In genomic region chr2:169782513-169782912, GRCh38 we compare ENCODE assay signal across 2 cellular contexts.
TF ChIP-seq lines count a peak whose summit lies in the region.

No MANE protein-coding gene starts in this region.

TF ChIP-seq in GM23338, 12 proteins besides CTCF, POLR2A, EP300 and RAD21:
- no peak for TF ChIP-seq EZH2phosphoT487 (IDR thresholded peaks at IDR 0.05; ENCODE audit: unreplicated experiment)
- no peak for TF ChIP-seq CREB1 (CRISPR knock-in tag; IDR thresholded peaks at IDR 0.05; ENCODE audit: low read depth)
- no peak for TF ChIP-seq NANOG (IDR thresholded peaks at IDR 0.05; ENCODE audit: borderline replicate concordance)
- no peak for TF ChIP-seq EZH2 (IDR thresholded peaks at IDR 0.05; ENCODE audit: low read depth, unreplicated experiment)
- no peak for TF ChIP-seq JUNB (IDR thresholded peaks at IDR 0.05; ENCODE audit: unreplicated experiment)
- TF ChIP-seq, protein P1, sequence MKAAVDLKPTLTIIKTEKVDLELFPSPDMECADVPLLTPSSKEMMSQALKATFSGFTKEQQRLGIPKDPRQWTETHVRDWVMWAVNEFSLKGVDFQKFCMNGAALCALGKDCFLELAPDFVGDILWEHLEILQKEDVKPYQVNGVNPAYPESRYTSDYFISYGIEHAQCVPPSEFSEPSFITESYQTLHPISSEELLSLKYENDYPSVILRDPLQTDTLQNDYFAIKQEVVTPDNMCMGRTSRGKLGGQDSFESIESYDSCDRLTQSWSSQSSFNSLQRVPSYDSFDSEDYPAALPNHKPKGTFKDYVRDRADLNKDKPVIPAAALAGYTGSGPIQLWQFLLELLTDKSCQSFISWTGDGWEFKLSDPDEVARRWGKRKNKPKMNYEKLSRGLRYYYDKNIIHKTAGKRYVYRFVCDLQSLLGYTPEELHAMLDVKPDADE (IDR thresholded peaks at IDR 0.05), result no peak
- no peak for TF ChIP-seq POLR2AphosphoS5 (IDR thresholded peaks at IDR 0.05; ENCODE audit: low read depth)

TF ChIP-seq in K562, 482 proteins besides CTCF, POLR2A, EP300 and RAD21:
- TF ChIP-seq, protein P2, sequence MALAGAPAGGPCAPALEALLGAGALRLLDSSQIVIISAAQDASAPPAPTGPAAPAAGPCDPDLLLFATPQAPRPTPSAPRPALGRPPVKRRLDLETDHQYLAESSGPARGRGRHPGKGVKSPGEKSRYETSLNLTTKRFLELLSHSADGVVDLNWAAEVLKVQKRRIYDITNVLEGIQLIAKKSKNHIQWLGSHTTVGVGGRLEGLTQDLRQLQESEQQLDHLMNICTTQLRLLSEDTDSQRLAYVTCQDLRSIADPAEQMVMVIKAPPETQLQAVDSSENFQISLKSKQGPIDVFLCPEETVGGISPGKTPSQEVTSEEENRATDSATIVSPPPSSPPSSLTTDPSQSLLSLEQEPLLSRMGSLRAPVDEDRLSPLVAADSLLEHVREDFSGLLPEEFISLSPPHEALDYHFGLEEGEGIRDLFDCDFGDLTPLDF (CRISPR knock-in tag; IDR thresholded peaks at IDR 0.05), result no peak
- TF ChIP-seq KLF6 (CRISPR knock-in tag; IDR thresholded peaks at IDR 0.05; ENCODE audit: borderline replicate concordance) (no peak), CEBPZ (IDR thresholded peaks at IDR 0.05; ENCODE audit: borderline replicate concordance, low read depth, low read length) (no peak), MED1 (CRISPR knock-in tag; IDR thresholded peaks at IDR 0.05; ENCODE audit: borderline replicate concordance) (no peak), CCAR2 (IDR thresholded peaks at IDR 0.05; ENCODE audit: low read depth, low read length) (no peak), ZBED1 (IDR thresholded peaks at IDR 0.05) (no peak)
